ENCODE assay signal across 13 cellular contexts in the genomic region with DNA sequence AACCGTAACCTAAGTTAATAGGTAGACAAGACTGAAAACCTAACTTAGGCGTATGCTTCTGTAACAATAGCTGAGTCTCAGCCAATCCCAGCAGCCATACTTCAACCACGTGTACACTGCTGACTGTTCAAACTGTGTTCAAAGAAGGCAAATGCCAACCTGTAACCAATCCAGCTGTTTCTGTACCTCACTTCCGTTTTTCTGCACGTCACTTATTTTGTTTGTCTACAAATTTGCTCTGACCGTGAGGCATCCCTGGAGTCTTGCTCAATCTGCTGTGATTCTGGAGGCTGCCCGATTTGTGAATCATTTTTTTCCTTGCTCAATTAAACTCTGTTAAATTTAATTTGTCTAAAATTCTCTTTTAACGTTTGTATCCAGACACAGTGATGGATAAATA. TPM values are rescaled to one million over a fixed set of nuclear protein-coding genes. Genes with fewer than 3 reads are reported as not detected.
A peak's percentile ranks its signal among the peaks of the same experiment; 100 is the strongest.
DNase-seq lines count a peak whose midpoint lies in the region; ATAC-seq and TF ChIP-seq lines count a peak whose summit lies in the region.
"Had no signal": no experiment of that assay in that cellular context is flagged by ENCODE, and none has a peak within 500 bp of the region (broad histone marks: within the 10 kb centered on the region; RNA-seq: fewer than 3 reads in every experiment).

No MANE protein-coding gene starts in this region.

- no peak for TF ChIP-seq POLR2A in sigmoid colon (IDR thresholded peaks at IDR 0.05)
- no peak for TF ChIP-seq POLR2A in prostate gland (IDR thresholded peaks at IDR 0.05)

- H3K36me3 ChIP-seq in sigmoid colon (no peaks in the 10 kb centered on the region), MM.1S (replicated peaks; ENCODE audit: insufficient read depth, low read length) (no peaks in the 10 kb centered on the region), prostate gland (no peaks in the 10 kb centered on the region)

- H3K9me3 ChIP-seq in sigmoid colon (no peaks in the 10 kb centered on the region), MM.1S (replicated peaks; ENCODE audit: insufficient read depth, low read length) (no peaks in the 10 kb centered on the region), prostate gland (no peaks in the 10 kb centered on the region)

- H3K4me1 ChIP-seq in sigmoid colon (no peaks in the 10 kb centered on the region), MM.1S (ENCODE audit: low read length) (no peaks in the 10 kb centered on the region), prostate gland (replicated peaks) (no peaks in the 10 kb centered on the region)

- DNase-seq in CD1c-positive myeloid dendritic cell (ENCODE audit: extremely low spot score) (peak; percentile 19), NOMO-1 treated with DMSO at 0.1 percent for 48 hours (lab: John Stamatoyannopoulos, UW; ENCODE audit: unreplicated experiment) (peak; percentile 70), fibroblast of the conjunctiva (ENCODE audit: low read depth) (peak; percentile 12), sigmoid colon (peak; percentile 62), GM19238 (ENCODE audit: insufficient read length, low spot score) (no peak), MM.1S (no peak), prostate gland (ENCODE audit: low spot score) (no peak)
- DNase-seq: activated B cell treated with CpG ODN at 0.5 μM for 24 hours; CD4-positive, alpha-beta memory T cell; NCI-H1417 treated with DMSO at 0.1 percent for 48 hours; small intestine had no signal

- TF ChIP-seq CTCF in sigmoid colon (IDR thresholded peaks at IDR 0.05) = no peak
- TF ChIP-seq CTCF in MM.1S (IDR thresholded peaks at IDR 0.05; ENCODE audit: low read length) = no peak
- no peak for TF ChIP-seq CTCF in prostate gland (IDR thresholded peaks at IDR 0.05)

- H3K9me2 ChIP-seq in MM.1S (replicated peaks; ENCODE audit: insufficient read depth, low read length) = no peaks in the 10 kb centered on the region

- intact Hi-C loops in sigmoid colon (cut with DNase I) (no loop called here), prostate gland (cut with DNase I) (no loop called here)

- ATAC-seq in HG02759 (IDR thresholded peaks at IDR 0.05; ENCODE audit: unreplicated experiment) = no peak

- H3F3A ChIP-seq in MM.1S (ENCODE audit: insufficient read depth, low read length) = no peaks in the 10 kb centered on the region

- H2AFZ ChIP-seq in MM.1S (ENCODE audit: low read length) = no peak overlapping the region

- H3K4me2 ChIP-seq in MM.1S (ENCODE audit: low read depth, low read length) = no peak overlapping the region

- H3K9ac ChIP-seq in MM.1S (ENCODE audit: low read length) = no peak overlapping the region

- H3K27ac ChIP-seq in sigmoid colon (peak overlapping the region; percentile 41 to 60 (median 46)), MM.1S (ENCODE audit: low read length) (no peak overlapping the region), prostate gland (no peak overlapping the region)

- H4K20me1 ChIP-seq in MM.1S (ENCODE audit: insufficient read depth, low read length) = no peaks in the 10 kb centered on the region

- TF ChIP-seq EP300 in sigmoid colon (IDR thresholded peaks at IDR 0.05) = no peak

- no peak overlapping the region for H3K4me3 ChIP-seq in sigmoid colon
- no peak overlapping the region for H3K4me3 ChIP-seq in MM.1S (ENCODE audit: low read length)
- no peak overlapping the region for H3K4me3 ChIP-seq in prostate gland

- H3K79me2 ChIP-seq in MM.1S (ENCODE audit: low read length) = no peaks in the 10 kb centered on the region

- 68 to 78% methylated on average over 8 of the region's 8 CpGs for WGBS in sigmoid colon, 2 donors
- 50% methylated on average over 8 of the region's 8 CpGs for WGBS in prostate gland

- H3K27me3 ChIP-seq in sigmoid colon (no peaks in the 10 kb centered on the region), MM.1S (replicated peaks; ENCODE audit: insufficient read depth, low read length) (no peaks in the 10 kb centered on the region), prostate gland (replicated peaks; ENCODE audit: insufficient read depth) (no peaks in the 10 kb centered on the region)

RNA-seq across cellular contexts. Expression of gene EDNRB, which starts 59.2 kb away (rescaled TPM):
- 10 to 100 TPM; 14.9 to 17.6 (median 16.8) TPM for total RNA-seq in sigmoid colon
- 1 to 10 TPM; 1.6 to 6.9 (median 1.8) TPM for polyA plus RNA-seq in sigmoid colon
- 10 to 100 TPM; 14.8 to 18.9 TPM for total RNA-seq in prostate gland
- total RNA-seq: activated B cell treated with CpG ODN at 0.5 μM for 24 hours; CD4-positive, alpha-beta memory T cell; HT-29 had no signal
- polyA plus RNA-seq: CD4-positive, alpha-beta memory T cell had no signal

Comparison
In these comparisons a context has a peak if more than half of its experiments do, and no peak if none do; other contexts are left out.
1. DNase-seq: peak in CD1c-positive myeloid dendritic cell (single experiment), NOMO-1 treated with DMSO at 0.1 percent for 48 hours (single experiment), fibroblast of the conjunctiva (single experiment) and sigmoid colon (single experiment); none in GM19238 (single experiment), MM.1S (single experiment) and prostate gland (single experiment).
2. H3K27ac ChIP-seq: peak in sigmoid colon (4 of 4); none in MM.1S (single experiment) and prostate gland (0 of 2).